ENCODE assay signal across 1 cellular context in genomic region chr6:128666405-128666804, GRCh38.
TF ChIP-seq lines count a peak whose summit lies in the region.

No MANE protein-coding gene starts in this region.

TF ChIP-seq in GM23338, 12 proteins besides CTCF, POLR2A, EP300 and RAD21 (continued from another document):
- TF ChIP-seq ZNF462 (CRISPR knock-in tag; IDR thresholded peaks at IDR 0.05) (no peak), JUNB (IDR thresholded peaks at IDR 0.05; ENCODE audit: unreplicated experiment) (no peak), EZH2phosphoT487 (IDR thresholded peaks at IDR 0.05; ENCODE audit: unreplicated experiment) (no peak), CREB1 (CRISPR knock-in tag; IDR thresholded peaks at IDR 0.05; ENCODE audit: low read depth) (no peak), NANOG (IDR thresholded peaks at IDR 0.05; ENCODE audit: borderline replicate concordance) (no peak), ZNF331 (CRISPR knock-in tag; IDR thresholded peaks at IDR 0.05; ENCODE audit: low read depth) (no peak), ETS1 (IDR thresholded peaks at IDR 0.05) (no peak), STAT1 (IDR thresholded peaks at IDR 0.05; ENCODE audit: unreplicated experiment) (no peak), EZH2 (IDR thresholded peaks at IDR 0.05; ENCODE audit: low read depth, unreplicated experiment) (no peak)
